Comparison of ENCODE assay signal across 21 cellular contexts in the genomic region with DNA sequence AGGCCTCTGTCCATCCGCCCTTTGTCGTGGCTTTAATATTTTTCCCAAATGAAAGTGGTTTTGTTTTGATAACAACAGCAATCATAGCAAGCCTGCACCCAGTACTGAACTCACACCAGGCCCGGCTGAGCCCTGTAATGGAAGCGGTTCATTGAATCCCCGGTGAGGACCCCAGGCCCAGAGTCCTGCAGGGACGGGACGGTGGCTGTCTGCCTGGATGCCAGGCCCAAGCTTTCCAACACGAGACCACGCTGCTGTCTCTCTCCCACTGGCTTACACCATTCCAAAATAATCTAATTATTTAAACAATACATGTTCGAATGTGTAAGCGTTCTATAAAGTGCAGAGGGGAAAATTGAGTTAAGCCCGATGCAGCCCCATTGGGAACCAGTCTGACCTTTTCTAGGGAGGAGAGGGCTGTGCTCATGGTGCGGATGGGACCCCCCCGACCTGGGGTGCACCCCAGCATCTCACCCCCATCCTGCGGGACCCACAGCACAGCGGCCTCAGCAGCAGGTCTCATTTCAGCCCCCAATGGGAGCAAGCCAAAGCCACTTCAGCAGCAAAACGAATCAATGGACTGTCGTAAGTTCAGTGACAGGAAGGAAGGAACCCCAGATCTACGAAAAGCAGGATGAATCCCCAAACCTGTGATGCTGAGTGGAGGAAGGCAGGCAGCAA.
"Had no signal": no experiment of that assay in that cellular context is flagged by ENCODE, and none has a peak within 500 bp of the region (broad histone marks: within the 10 kb centered on the region; RNA-seq: fewer than 3 reads in every experiment).

No MANE protein-coding gene starts in this region.

- H3K27ac Mint-ChIP-seq: activated CD4-positive, alpha-beta memory T cell treated with anti-CD3 and anti-CD28 coated beads, Interleukin-2, amount 10 ng/mL, durations not matched to agents 7 days and 5 days; activated CD4-positive, alpha-beta T cell treated with anti-CD3 and anti-CD28 coated beads, Interleukin-2, amount 10 ng/mL, durations not matched to agents 7 days and 5 days; activated naive CD4-positive, alpha-beta T cell treated with anti-CD3 and anti-CD28 coated beads, Interleukin-2, amount 10 ng/mL, durations not matched to agents 7 days and 5 days; activated naive CD8-positive, alpha-beta T cell treated with anti-CD3 and anti-CD28 coated beads, Interleukin-2, amount 10 ng/mL, durations not matched to agents 7 days and 5 days; neural progenitor cell; stimulated activated effector memory CD8-positive, alpha-beta T cell treated with anti-CD3 and anti-CD28 coated beads, Interleukin-12 subunit alpha, Interleukin-12 subunit beta, amount 100 ng/mL, for 72 hours; stimulated activated naive CD8-positive, alpha-beta T cell treated with anti-CD3 and anti-CD28 coated beads, Interleukin-15, amount 100 ng/mL, for 72 hours; type B pancreatic cell had no signal

- ATAC-seq: activated CD4-positive, CD25-positive, alpha-beta regulatory T cell treated with anti-CD3 and anti-CD28 coated beads, Interleukin-2, amount 50 U/mL, for 24 hours; esophagus mucosa; foreskin keratinocyte; heart right ventricle; right lobe of liver; stimulated activated effector memory CD8-positive, alpha-beta T cell treated with anti-CD3 and anti-CD28 coated beads, Interleukin-12 subunit alpha, Interleukin-12 subunit beta, amount 100 ng/mL, for 72 hours; stimulated activated naive CD8-positive, alpha-beta T cell treated with anti-CD3 and anti-CD28 coated beads, Interleukin-15, amount 100 ng/mL, for 72 hours had no signal

- H3K27me3 Mint-ChIP-seq: activated CD4-positive, alpha-beta memory T cell treated with anti-CD3 and anti-CD28 coated beads, Interleukin-2, amount 10 ng/mL, durations not matched to agents 7 days and 5 days; activated CD4-positive, alpha-beta T cell treated with anti-CD3 and anti-CD28 coated beads, Interleukin-2, amount 10 ng/mL, durations not matched to agents 7 days and 5 days; activated naive CD4-positive, alpha-beta T cell treated with anti-CD3 and anti-CD28 coated beads, Interleukin-2, amount 10 ng/mL, durations not matched to agents 7 days and 5 days; activated naive CD8-positive, alpha-beta T cell treated with anti-CD3 and anti-CD28 coated beads, Interleukin-2, amount 10 ng/mL, durations not matched to agents 7 days and 5 days; type B pancreatic cell had no signal

- H3K36me3 Mint-ChIP-seq: activated naive CD4-positive, alpha-beta T cell treated with anti-CD3 and anti-CD28 coated beads, Interleukin-2, amount 10 ng/mL, durations not matched to agents 7 days and 5 days; activated naive CD8-positive, alpha-beta T cell treated with anti-CD3 and anti-CD28 coated beads, Interleukin-2, amount 10 ng/mL, durations not matched to agents 7 days and 5 days; neural progenitor cell; stimulated activated effector memory CD8-positive, alpha-beta T cell treated with anti-CD3 and anti-CD28 coated beads, Interleukin-12 subunit alpha, Interleukin-12 subunit beta, amount 100 ng/mL, for 72 hours; type B pancreatic cell had no signal

- DNase-seq: activated CD4-positive, alpha-beta memory T cell treated with anti-CD3 and anti-CD28 coated beads, Interleukin-2, amount 10 ng/mL, durations not matched to agents 7 days and 5 days; activated CD4-positive, alpha-beta T cell treated with anti-CD3 and anti-CD28 coated beads, Interleukin-2, amount 10 ng/mL, durations not matched to agents 7 days and 5 days; activated gamma-delta T cell; activated naive CD4-positive, alpha-beta T cell treated with anti-CD3 and anti-CD28 coated beads, Interleukin-2, amount 10 ng/mL, durations not matched to agents 7 days and 5 days; activated naive CD8-positive, alpha-beta T cell treated with anti-CD3 and anti-CD28 coated beads, Interleukin-2, amount 10 ng/mL, durations not matched to agents 7 days and 5 days; cortex of kidney; foreskin keratinocyte; heart right ventricle; right lobe of liver; stimulated activated CD4-positive, alpha-beta T cell treated with anti-CD3 and anti-CD28 coated beads, Interleukin-12 subunit alpha, Interleukin-12 subunit beta, amount 100 ng/mL, for 4 hours; stimulated activated CD4-positive, alpha-beta T cell treated with anti-CD3 and anti-CD28 coated beads, Interleukin-4, amount 100 ng/mL, for 1 hour; stimulated activated naive CD8-positive, alpha-beta T cell treated with anti-CD3 and anti-CD28 coated beads, Interleukin-15, amount 100 ng/mL, for 72 hours; substantia nigra; uterus had no signal

- H3K4me1 Mint-ChIP-seq: activated CD4-positive, alpha-beta memory T cell treated with anti-CD3 and anti-CD28 coated beads, Interleukin-2, amount 10 ng/mL, durations not matched to agents 7 days and 5 days; activated CD4-positive, alpha-beta T cell treated with anti-CD3 and anti-CD28 coated beads, Interleukin-2, amount 10 ng/mL, durations not matched to agents 7 days and 5 days; activated naive CD4-positive, alpha-beta T cell treated with anti-CD3 and anti-CD28 coated beads, Interleukin-2, amount 10 ng/mL, durations not matched to agents 7 days and 5 days; activated naive CD8-positive, alpha-beta T cell treated with anti-CD3 and anti-CD28 coated beads, Interleukin-2, amount 10 ng/mL, durations not matched to agents 7 days and 5 days; stimulated activated effector memory CD8-positive, alpha-beta T cell treated with anti-CD3 and anti-CD28 coated beads, Interleukin-12 subunit alpha, Interleukin-12 subunit beta, amount 100 ng/mL, for 72 hours; stimulated activated naive CD8-positive, alpha-beta T cell treated with anti-CD3 and anti-CD28 coated beads, Interleukin-15, amount 100 ng/mL, for 72 hours had no signal

- H3K9me3 Mint-ChIP-seq: activated CD4-positive, alpha-beta memory T cell treated with anti-CD3 and anti-CD28 coated beads, Interleukin-2, amount 10 ng/mL, durations not matched to agents 7 days and 5 days; type B pancreatic cell had no signal

- FAIRE-seq: TTC549 had no signal

- H3K4me3 Mint-ChIP-seq: activated CD4-positive, alpha-beta memory T cell treated with anti-CD3 and anti-CD28 coated beads, Interleukin-2, amount 10 ng/mL, durations not matched to agents 7 days and 5 days; activated CD4-positive, alpha-beta T cell treated with anti-CD3 and anti-CD28 coated beads, Interleukin-2, amount 10 ng/mL, durations not matched to agents 7 days and 5 days; activated naive CD4-positive, alpha-beta T cell treated with anti-CD3 and anti-CD28 coated beads, Interleukin-2, amount 10 ng/mL, durations not matched to agents 7 days and 5 days; activated naive CD8-positive, alpha-beta T cell treated with anti-CD3 and anti-CD28 coated beads, Interleukin-2, amount 10 ng/mL, durations not matched to agents 7 days and 5 days; brain; neural progenitor cell; stimulated activated effector memory CD8-positive, alpha-beta T cell treated with anti-CD3 and anti-CD28 coated beads, Interleukin-12 subunit alpha, Interleukin-12 subunit beta, amount 100 ng/mL, for 72 hours; stimulated activated naive CD8-positive, alpha-beta T cell treated with anti-CD3 and anti-CD28 coated beads, Interleukin-15, amount 100 ng/mL, for 72 hours; type B pancreatic cell had no signal
